In the genomic region with DNA sequence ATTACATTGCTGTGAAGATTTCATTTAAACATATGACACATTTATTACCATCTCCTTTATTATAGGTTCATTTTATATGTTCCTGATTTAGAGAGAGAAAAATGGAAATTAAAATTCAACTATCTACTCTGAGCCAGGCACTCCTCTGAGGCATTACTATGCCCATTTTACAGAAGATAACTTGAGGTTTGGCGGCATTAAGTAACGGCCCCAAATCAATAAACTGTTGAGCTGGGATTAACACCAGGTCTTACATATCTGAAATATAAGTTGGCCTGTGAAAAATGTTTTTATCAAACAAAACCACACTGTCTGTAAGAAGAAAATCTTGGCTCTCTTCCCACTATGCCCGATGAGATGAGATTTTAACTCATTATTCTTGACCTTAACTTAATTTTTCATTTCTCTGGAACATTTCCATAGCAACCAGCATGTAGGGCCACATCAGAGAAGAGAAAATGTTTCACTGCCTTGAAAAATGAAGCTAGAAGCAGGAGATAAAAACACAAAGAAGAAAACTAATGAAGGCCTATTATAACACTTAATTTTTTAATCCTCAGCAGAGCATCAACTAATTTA, we compare ENCODE assay signal across 24 cellular contexts. TPM values are rescaled to one million over a fixed set of nuclear protein-coding genes. Genes with fewer than 3 reads are reported as not detected.
DNase-seq lines count a peak whose midpoint lies in the region; ATAC-seq and TF ChIP-seq lines count a peak whose summit lies in the region.
"Had no signal": no experiment of that assay in that cellular context is flagged by ENCODE, and none has a peak within 500 bp of the region (broad histone marks: within the 10 kb centered on the region; RNA-seq: fewer than 3 reads in every experiment).

No MANE protein-coding gene starts in this region.

- no peaks in the 10 kb centered on the region for H3K9me3 ChIP-seq in CD8-positive, alpha-beta T cell (ENCODE audit: low read length)
- H3K9me3 ChIP-seq in SK-N-MC (ENCODE audit: low read depth, low read length) = no peaks in the 10 kb centered on the region
- H3K9me3 ChIP-seq: psoas muscle had no signal

- H3K9ac ChIP-seq in SK-N-MC (ENCODE audit: insufficient read length) = no peak overlapping the region

- peaks cover 64% of the 10 kb centered on the region for H3K4me1 Mint-ChIP-seq in CD8-positive, alpha-beta T cell (ENCODE audit: low read depth)
- H3K4me1 Mint-ChIP-seq in chondrocyte (ENCODE audit: low read depth) = peaks cover 34% of the 10 kb centered on the region
- peaks cover 28% of the 10 kb centered on the region for H3K4me1 Mint-ChIP-seq in memory B cell
- peaks cover 19% of the 10 kb centered on the region for H3K4me1 Mint-ChIP-seq in activated T-cell treated with anti-CD3 and anti-CD28 coated beads, Interleukin-2, amount 50 U/mL, for 72 hours (ENCODE audit: low read depth)

- no peaks in the 10 kb centered on the region for H3K9me3 Mint-ChIP-seq in CD8-positive, alpha-beta T cell
- H3K9me3 Mint-ChIP-seq in chondrocyte (ENCODE audit: low read depth) (no peaks in the 10 kb centered on the region), memory B cell (no peaks in the 10 kb centered on the region)
- no peaks in the 10 kb centered on the region for H3K9me3 Mint-ChIP-seq in activated T-cell treated with anti-CD3 and anti-CD28 coated beads, Interleukin-2, amount 50 U/mL, for 72 hours
- H3K9me3 Mint-ChIP-seq: activated naive CD4-positive, alpha-beta T cell treated with anti-CD3 and anti-CD28 coated beads, Interleukin-2, amount 50 U/mL, for 72 hours; activated T-cell treated with anti-CD3 and anti-CD28 coated beads, Interleukin-2, amount 50 U/mL, for 4 hours; brain; dendritic cell treated with granulocyte-macrophage colony-stimulating factor and Interleukin-4, amounts not matched to agents 40 ng/mL and 50 ng/mL, for 4 days; neural crest cell had no signal

- H3K27me3 ChIP-seq in CD8-positive, alpha-beta T cell (ENCODE audit: insufficient read depth, low read length) = no peaks in the 10 kb centered on the region

- peak overlapping the region; percentile 1 for H3K27ac Mint-ChIP-seq in CD8-positive, alpha-beta T cell
- peak overlapping the region; percentile 60 for H3K27ac Mint-ChIP-seq in chondrocyte (ENCODE audit: unreplicated experiment)
- H3K27ac Mint-ChIP-seq in memory B cell = peak overlapping the region; percentile 24
- H3K27ac Mint-ChIP-seq in activated T-cell treated with anti-CD3 and anti-CD28 coated beads, Interleukin-2, amount 50 U/mL, for 72 hours = no peak overlapping the region
- H3K27ac Mint-ChIP-seq: activated naive CD4-positive, alpha-beta T cell treated with anti-CD3 and anti-CD28 coated beads, Interleukin-2, amount 50 U/mL, for 72 hours; dendritic cell treated with granulocyte-macrophage colony-stimulating factor and Interleukin-4, amounts not matched to agents 40 ng/mL and 50 ng/mL, for 4 days had no signal

- H3K4me1 ChIP-seq in CD8-positive, alpha-beta T cell (ENCODE audit: insufficient read depth, low read length) = peaks cover 12% of the 10 kb centered on the region

- H3K36me3 ChIP-seq in CD8-positive, alpha-beta T cell (ENCODE audit: insufficient read depth, low read length) = no peaks in the 10 kb centered on the region
- no peaks in the 10 kb centered on the region for H3K36me3 ChIP-seq in SK-N-MC (ENCODE audit: insufficient read depth, low read length)

- CTCF ChIA-PET in CD8-positive, alpha-beta T cell (lab: Charles Lee) = interaction anchor here (0.6 kb wide), 1 partner anchor 12 kb away, joined by 3 read pairs; no protein-coding TSS in a partner anchor

- intact Hi-C loops in CD8-positive, alpha-beta T cell (cut with DNase I, micrococcal nuclease) = no loop called here

- H3K27ac ChIP-seq in CD8-positive, alpha-beta T cell (ENCODE audit: low read depth, low read length) = no peak overlapping the region
- H3K27ac ChIP-seq in SK-N-MC = peak overlapping the region; percentile 34; the same call in 1 of the 2 replicates
- H3K27ac ChIP-seq: psoas muscle, skin epidermis had no signal

- POLR2A ChIA-PET in CD8-positive, alpha-beta T cell (lab: Charles Lee) = interaction anchor here (1.6 kb wide), 1 partner anchor 9 kb away, joined by 5 read pairs; no protein-coding TSS in a partner anchor

- ATAC-seq in CD8-positive, alpha-beta T cell = no peak
- ATAC-seq in memory B cell (ENCODE audit: low read depth) (no peak), HG03280 (IDR thresholded peaks at IDR 0.05; ENCODE audit: unreplicated experiment) (no peak)
- ATAC-seq in activated T-cell treated with anti-CD3 and anti-CD28 coated beads, Interleukin-2, amount 50 U/mL, for 72 hours (replicated peaks in 1 of 2) = no peak
- ATAC-seq: activated CD4-positive, CD25-positive, alpha-beta regulatory T cell treated with anti-CD3 and anti-CD28 coated beads, Interleukin-2, amount 50 U/mL, for 24 hours; activated naive CD4-positive, alpha-beta T cell treated with anti-CD3 and anti-CD28 coated beads, Interleukin-2, amount 50 U/mL, for 72 hours; activated T-cell treated with anti-CD3 and anti-CD28 coated beads, Interleukin-2, amount 50 U/mL, for 4 hours; left cardiac atrium had no signal

- no peak for TF ChIP-seq CTCF in CD8-positive, alpha-beta T cell (IDR thresholded peaks at IDR 0.05)
- TF ChIP-seq CTCF in chondrocyte (IDR thresholded peaks at IDR 0.05) = no peak

- H3K36me3 Mint-ChIP-seq in CD8-positive, alpha-beta T cell = peaks cover 16% of the 10 kb centered on the region
- H3K36me3 Mint-ChIP-seq in chondrocyte (ENCODE audit: low read depth) (peaks cover 1% of the 10 kb centered on the region), memory B cell (peaks cover 8% of the 10 kb centered on the region)
- H3K36me3 Mint-ChIP-seq in activated T-cell treated with anti-CD3 and anti-CD28 coated beads, Interleukin-2, amount 50 U/mL, for 72 hours (ENCODE audit: insufficient read depth in 2 of 2) = peaks cover 0 to 2% of the 10 kb centered on the region in 2 donors
- H3K36me3 Mint-ChIP-seq: activated naive CD4-positive, alpha-beta T cell treated with anti-CD3 and anti-CD28 coated beads, Interleukin-2, amount 50 U/mL, for 72 hours had no signal

- H3K27me3 Mint-ChIP-seq in CD8-positive, alpha-beta T cell (ENCODE audit: low read depth) = no peaks in the 10 kb centered on the region
- H3K27me3 Mint-ChIP-seq in chondrocyte (ENCODE audit: low read depth) (no peaks in the 10 kb centered on the region), memory B cell (no peaks in the 10 kb centered on the region)
- no peaks in the 10 kb centered on the region for H3K27me3 Mint-ChIP-seq in activated T-cell treated with anti-CD3 and anti-CD28 coated beads, Interleukin-2, amount 50 U/mL, for 72 hours (ENCODE audit: low read depth)
- H3K27me3 Mint-ChIP-seq: brain; dendritic cell treated with granulocyte-macrophage colony-stimulating factor and Interleukin-4, amounts not matched to agents 40 ng/mL and 50 ng/mL, for 4 days had no signal

- no peak overlapping the region for H3K4me3 ChIP-seq in CD8-positive, alpha-beta T cell (ENCODE audit: low read depth, low read length)
- H3K4me3 ChIP-seq in SK-N-MC = no peak overlapping the region; the same call in 1 of the 2 replicates
- H3K4me3 ChIP-seq: psoas muscle, skin epidermis had no signal

- no peak for DNase-seq in CD8-positive, alpha-beta T cell
- DNase-seq in SK-N-MC (ENCODE audit: low read depth, low spot score) = no peak
- no peak for DNase-seq in chondrocyte (ENCODE audit: low spot score)
- no peak for DNase-seq in memory B cell (ENCODE audit: low spot score in 2 of 2)
- DNase-seq in activated T-cell treated with anti-CD3 and anti-CD28 coated beads, Interleukin-2, amount 50 U/mL, for 72 hours = no peak
- no peak for DNase-seq in glomerular visceral epithelial cell (ENCODE audit: extremely low spot score)
- DNase-seq in DMS153 (lab: John Stamatoyannopoulos, UW) = no peak
- DNase-seq: activated CD8-positive, alpha-beta memory T cell treated with anti-CD3 and anti-CD28 coated beads for 24 hours; activated T-cell treated with anti-CD3 and anti-CD28 coated beads, Interleukin-2, amount 50 U/mL, for 4 hours; DND-41; left cardiac atrium; NCI-H1092; NCI-H2029 treated with DMSO at 0.1 percent for 48 hours; NK-92 treated with Interleukin-12 subunit alpha and Interleukin-12 subunit beta, amount 100 ng/mL, for 24 hours; psoas muscle; stimulated activated naive CD4-positive, alpha-beta T cell treated with Interleukin-2 at 50 U/mL for 16 hours; T-helper 9 cell had no signal

- no peak overlapping the region for H3K4me3 Mint-ChIP-seq in CD8-positive, alpha-beta T cell
- no peak overlapping the region for H3K4me3 Mint-ChIP-seq in chondrocyte (ENCODE audit: unreplicated experiment)
- no peak overlapping the region for H3K4me3 Mint-ChIP-seq in memory B cell
- H3K4me3 Mint-ChIP-seq in activated T-cell treated with anti-CD3 and anti-CD28 coated beads, Interleukin-2, amount 50 U/mL, for 72 hours = no peak overlapping the region
- H3K4me3 Mint-ChIP-seq: activated T-cell treated with anti-CD3 and anti-CD28 coated beads, Interleukin-2, amount 50 U/mL, for 4 hours; brain; dendritic cell treated with granulocyte-macrophage colony-stimulating factor and Interleukin-4, amounts not matched to agents 40 ng/mL and 50 ng/mL, for 4 days; neural crest cell had no signal

RNA-seq across cellular contexts. Expression of a gene that starts 21.8 kb away (rescaled TPM):
- 10 to 100 TPM; 40.2 to 41.4 TPM for total RNA-seq in CD8-positive, alpha-beta T cell
- total RNA-seq in chondrocyte = 24.7 to 26.8 TPM (median 25.7 TPM) in 3 replicates
- total RNA-seq in activated T-cell treated with anti-CD3 and anti-CD28 coated beads, Interleukin-2, amount 50 U/mL, for 72 hours = 10 to 100 TPM; 28.1 to 33.5 TPM
